In genomic region chr7:110721395-110721794, GRCh38 we compare ENCODE assay signal across 31 cellular contexts.
A peak's percentile ranks its signal among the peaks of the same experiment; 100 is the strongest.
DNase-seq lines count a peak whose midpoint lies in the region; ATAC-seq, FAIRE-seq and TF ChIP-seq lines count a peak whose summit lies in the region.
"Had no signal": no experiment of that assay in that cellular context is flagged by ENCODE, and none has a peak within 500 bp of the region (broad histone marks: within the 10 kb centered on the region; RNA-seq: fewer than 3 reads in every experiment).

No MANE protein-coding gene starts in this region.

- TF ChIP-seq EP300 in K562 (IDR thresholded peaks at IDR 0.05; ENCODE audit: low read length) = no peak

- ATAC-seq in K562 (no peak), HG03457 (IDR thresholded peaks at IDR 0.05; ENCODE audit: unreplicated experiment) (no peak)
- ATAC-seq in stimulated activated naive CD8-positive, alpha-beta T cell treated with anti-CD3 and anti-CD28 coated beads, Interleukin-15, Interleukin-2, amounts not matched to agents 100 U/mL and 50 U/mL, for 24 hours = no peak
- ATAC-seq: A549; CD8-positive, alpha-beta T cell had no signal

- no peaks in the 10 kb centered on the region for H3K27me3 ChIP-seq in K562 (ENCODE audit: control insufficient read depth in 2 of 2, insufficient read depth in 2 of 2, low read length in 2 of 2)
- H3K27me3 ChIP-seq: BE2C; BLaER1; BLaER1 treated with 17β-estradiol and CSF1 and Interleukin-3, amounts not matched to agents 10 nM and 100 nM had no signal

- H3K4me2 ChIP-seq in K562 (ENCODE audit: insufficient read depth, low read length) = no peak overlapping the region
- H3K4me2 ChIP-seq: A549; BLaER1; BLaER1 treated with 17β-estradiol and CSF1 and Interleukin-3, amounts not matched to agents 10 nM and 100 nM had no signal

- no peak overlapping the region for H2AFZ ChIP-seq in K562 (ENCODE audit: low read depth, low read length)

- in situ Hi-C loops in K562 (cut with MboI) = no loop called here

- intact Hi-C loops in K562 (cut with micrococcal nuclease) = no loop called here

- POLR2A ChIA-PET in K562 (lab: Yijun Ruan, JAX) = interaction anchor here (1.6 kb wide), 1 partner anchor 16 kb away, joined by 3 read pairs; no protein-coding TSS in a partner anchor

- H3K4me1 ChIP-seq in K562 (replicated peaks in 1 of 2; ENCODE audit: control insufficient read depth in 2 of 2, insufficient read depth in 2 of 2, low read length in 2 of 2) = no peaks in the 10 kb centered on the region
- H3K4me1 ChIP-seq: A549; BE2C; BLaER1; BLaER1 treated with 17β-estradiol and CSF1 and Interleukin-3, amounts not matched to agents 10 nM and 100 nM; Caco-2 had no signal

- no peak overlapping the region for H3K9ac ChIP-seq in K562 (ENCODE audit: insufficient read depth in 1 of 2, low read depth in 2 of 2, low read length in 2 of 2)
- H3K9ac ChIP-seq: BLaER1; BLaER1 treated with 17β-estradiol and CSF1 and Interleukin-3, amounts not matched to agents 10 nM and 100 nM had no signal

- 35% methylated on average over 2 of the region's 2 CpGs for WGBS in K562 (ENCODE audit: insufficient coverage, low coverage, missing lambda C conversion rate)

- no peaks in the 10 kb centered on the region for H4K20me1 ChIP-seq in K562 (replicated peaks; ENCODE audit: control insufficient read depth, insufficient read depth, low read length)
- H4K20me1 ChIP-seq: BLaER1; BLaER1 treated with 17β-estradiol and CSF1 and Interleukin-3, amounts not matched to agents 10 nM and 100 nM had no signal

- no peak for TF ChIP-seq RAD21 in K562 (CRISPR knock-in tag; conservative IDR thresholded peaks at IDR 0.05 in 1 of 2, IDR thresholded peaks at IDR 0.05 in 1 of 2)

- FAIRE-seq in K562 (lab: Jason Lieb, UNC) = no peak
- peak; percentile 21 for FAIRE-seq in islet of Langerhans (lab: Jason Lieb, UNC)
- FAIRE-seq: A204.1, A549, D721Med had no signal

- no peak for TF ChIP-seq POLR2A in K562 (conservative IDR thresholded peaks at IDR 0.05)

- H3K79me2 ChIP-seq in K562 (ENCODE audit: control insufficient read depth, insufficient read depth, low read length) = no peaks in the 10 kb centered on the region

- no peak overlapping the region for H3K4me3 ChIP-seq in K562
- H3K4me3 ChIP-seq: A549; BLaER1; BLaER1 treated with 17β-estradiol and CSF1 and Interleukin-3, amounts not matched to agents 10 nM and 100 nM had no signal

- CTCF ChIA-PET in K562 (lab: Yijun Ruan, JAX; ENCODE audit: low intra/inter-chr PET ratio) = no interaction called here

- no TSS peak for BruUV-seq in K562 (replicated peaks; lab: Mats Ljungman, UMichigan)

- no peaks in the 10 kb centered on the region for H3K9me1 ChIP-seq in K562 (ENCODE audit: control insufficient read depth, insufficient read depth, low read length)

- no peaks in the 10 kb centered on the region for H3K9me3 ChIP-seq in K562 (replicated peaks; ENCODE audit: control insufficient read depth, insufficient read depth, low read depth, low read length)
- H3K9me3 ChIP-seq: A549; BE2C; BLaER1; BLaER1 treated with 17β-estradiol and CSF1 and Interleukin-3, amounts not matched to agents 10 nM and 100 nM; Caco-2 had no signal

- TF ChIP-seq CTCF in K562 (IDR thresholded peaks at IDR 0.05 in 2 of 3, conservative IDR thresholded peaks at IDR 0.05 in 1 of 3; ENCODE audit: insufficient read depth in 2 of 3, low read depth in 1 of 3, low read length in 3 of 3) = no peak

- DNase-seq in K562 (ENCODE audit: extremely low read depth in 1 of 4, low spot score in 3 of 4) = no peak
- DNase-seq in stimulated activated naive CD8-positive, alpha-beta T cell treated with anti-CD3 and anti-CD28 coated beads, Interleukin-15, Interleukin-2, amounts not matched to agents 100 U/mL and 50 U/mL, for 24 hours = no peak
- DNase-seq: 8988T; ACHN; AML-193; BE2C; C1 segment of cervical spinal cord; Caco-2; Calu3; CD4-positive, alpha-beta memory T cell; CD4-positive, alpha-beta T cell; CD4-positive, CD25-positive, alpha-beta regulatory T cell; CD8-positive, alpha-beta memory T cell; CD8-positive, alpha-beta T cell; COR-L47; DMS 273 treated with DMSO at 0.1 percent for 48 hours; DMS153; DMS53; DMS79; DMS79 treated with DMSO at 0.1 percent for 48 hours; DND-41; EL had no signal

- no peaks in the 10 kb centered on the region for H3K36me3 ChIP-seq in K562 (ENCODE audit: control insufficient read depth, insufficient read depth, low read length)
- H3K36me3 ChIP-seq: BE2C; BLaER1; BLaER1 treated with 17β-estradiol and CSF1 and Interleukin-3, amounts not matched to agents 10 nM and 100 nM had no signal

- no peak overlapping the region for H3K27ac ChIP-seq in K562 (ENCODE audit: extremely low read depth, low read depth, low read length)
- H3K27ac ChIP-seq: 22Rv1; A549; BLaER1; BLaER1 treated with 17β-estradiol and CSF1 and Interleukin-3, amounts not matched to agents 10 nM and 100 nM; C4-2B had no signal

TF ChIP-seq in K562, 482 proteins besides CTCF, POLR2A, EP300 and RAD21:
- TF ChIP-seq C11orf30 (IDR thresholded peaks at IDR 0.05; ENCODE audit: low read depth) (peak; percentile 66; the same call in 1 of the 2 replicates), ZNF316 (IDR thresholded peaks at IDR 0.05) (peak; percentile 91), MAFG (tag; conservative IDR thresholded peaks at IDR 0.05) (peak; percentile 28), CREBBP (IDR thresholded peaks at IDR 0.05; ENCODE audit: low read depth, low read length) (no peak)
TF ChIP-seq in K562: peak in this region for 3.
